Comparison of ENCODE assay signal across 11 cellular contexts in genomic region chr9:112299514-112299913, GRCh38. TPM values are rescaled to one million over a fixed set of nuclear protein-coding genes. Genes with fewer than 3 reads are reported as not detected.
DNase-seq lines count a peak whose midpoint lies in the region; ATAC-seq, FAIRE-seq and TF ChIP-seq lines count a peak whose summit lies in the region.
"Had no signal": no experiment of that assay in that cellular context is flagged by ENCODE, and none has a peak within 500 bp of the region (broad histone marks: within the 10 kb centered on the region; RNA-seq: fewer than 3 reads in every experiment).

No MANE protein-coding gene starts in this region.

- peak; percentile 22 to 61 for DNase-seq in A549 (ENCODE audit: low read depth in 1 of 2, low spot score in 1 of 2)
- DNase-seq in brain microvascular endothelial cell = peak; percentile 43
- DNase-seq in iris pigment epithelial cell (ENCODE audit: low read depth) = peak; percentile 82
- DNase-seq in amniotic stem cell (lab: John Stamatoyannopoulos, UW) = no peak
- no peak for DNase-seq in T-helper 9 cell
- no peak for DNase-seq in stimulated activated CD4-positive, alpha-beta T cell treated with anti-CD3 and anti-CD28 coated beads, Interleukin-2, amount 100 ng/mL, for 24 hours
- DNase-seq in inferior parietal cortex (ENCODE audit: extremely low spot score) = no peak
- DNase-seq: KG1, NCI-H510A treated with DMSO at 0.1 percent for 48 hours had no signal

- no peak overlapping the region for H3K4me3 ChIP-seq in A549
- no peak overlapping the region for H3K4me3 ChIP-seq in HEK293 (ENCODE audit: low read depth, low read length)
- no peak overlapping the region for H3K4me3 ChIP-seq in brain microvascular endothelial cell (ENCODE audit: low read depth, low read length)

- H3K36me3 ChIP-seq in HEK293 (ENCODE audit: control insufficient read depth in 2 of 2, insufficient read depth in 1 of 2, low read length in 2 of 2) = no peaks in the 10 kb centered on the region
- peaks cover 2% of the 10 kb centered on the region for H3K36me3 ChIP-seq in brain microvascular endothelial cell (replicated peaks)

- in situ Hi-C loops in brain microvascular endothelial cell (cut with HindIII; ENCODE audit: low pct_ligation_motif_present, low sequenced_read_pairs) = no loop called here

- TF ChIP-seq POLR2A in A549 (IDR thresholded peaks at IDR 0.05; ENCODE audit: low read length) = no peak

- H3K9me3 ChIP-seq in A549 = no peaks in the 10 kb centered on the region
- no peaks in the 10 kb centered on the region for H3K9me3 ChIP-seq in HEK293 (ENCODE audit: control insufficient read depth, insufficient read depth, low read depth, low read length)

- CTCF ChIA-PET in A549 (lab: Yijun Ruan, JAX) = interaction anchor here (1.4 kb wide), 1 partner anchor 81 kb away, joined by 3 read pairs; the partner anchor contains the start of gene HSDL2
- CTCF ChIA-PET in HEK293 (lab: Yijun Ruan, JAX) = interaction anchor here (0.7 to 0.8 kb wide), 2 partner anchors 79 to 1808 kb away, joined by 4 to 5 read pairs; no protein-coding TSS in a partner anchor

- TF ChIP-seq CTCF in A549 (IDR thresholded peaks at IDR 0.05) (no peak), HEK293 (tag by site-specific recombination; IDR thresholded peaks at IDR 0.05) (no peak), brain microvascular endothelial cell (IDR thresholded peaks at IDR 0.05; ENCODE audit: low read depth, low read length, missing control alignments) (no peak)

- H3K27ac ChIP-seq in A549 = peak overlapping the region; percentile 15 to 29; a peak in 3 of 6 replicates
- no peak overlapping the region for H3K27ac ChIP-seq in HEK293 (ENCODE audit: extremely low read depth, low read depth, low read length)
- peak overlapping the region; percentile 42 for H3K27ac ChIP-seq in brain microvascular endothelial cell
- H3K27ac ChIP-seq: C4-2B had no signal

- H3K27me3 ChIP-seq in brain microvascular endothelial cell (replicated peaks) = no peaks in the 10 kb centered on the region

- H3K4me1 ChIP-seq in A549 (peaks cover 25% of the 10 kb centered on the region), HEK293 (ENCODE audit: control insufficient read depth, insufficient read depth, low read length) (peaks cover 4% of the 10 kb centered on the region; the same call in 1 of the 2 replicates)

- H3K4me2 ChIP-seq in A549 = peak overlapping the region; percentile 53

- POLR2A ChIA-PET in A549 (lab: Yijun Ruan, JAX) = no interaction called here
- POLR2A ChIA-PET in HEK293 (lab: Yijun Ruan, JAX) = no interaction called here

- peak; percentile 73 to 78 for ATAC-seq in A549

- no peak for TF ChIP-seq EP300 in A549 (IDR thresholded peaks at IDR 0.05)

- TF ChIP-seq RAD21 in A549 (conservative IDR thresholded peaks at IDR 0.05 in 1 of 2, IDR thresholded peaks at IDR 0.05 in 1 of 2) = no peak

- FAIRE-seq in A549 (lab: Jason Lieb, UNC) = no peak

TF ChIP-seq in A549, 52 proteins besides CTCF, POLR2A, EP300 and RAD21:
- no peak for TF ChIP-seq HOXB5 (CRISPR knock-in tag; IDR thresholded peaks at IDR 0.05)
- no peak for TF ChIP-seq JUNB (IDR thresholded peaks at IDR 0.05)
- TF ChIP-seq HOXA7 (CRISPR knock-in tag; IDR thresholded peaks at IDR 0.05) = no peak
- TF ChIP-seq RFX5 (IDR thresholded peaks at IDR 0.05) = no peak
- no peak for TF ChIP-seq GATA3 (IDR thresholded peaks at IDR 0.05; ENCODE audit: borderline replicate concordance)
- TF ChIP-seq, protein P1, sequence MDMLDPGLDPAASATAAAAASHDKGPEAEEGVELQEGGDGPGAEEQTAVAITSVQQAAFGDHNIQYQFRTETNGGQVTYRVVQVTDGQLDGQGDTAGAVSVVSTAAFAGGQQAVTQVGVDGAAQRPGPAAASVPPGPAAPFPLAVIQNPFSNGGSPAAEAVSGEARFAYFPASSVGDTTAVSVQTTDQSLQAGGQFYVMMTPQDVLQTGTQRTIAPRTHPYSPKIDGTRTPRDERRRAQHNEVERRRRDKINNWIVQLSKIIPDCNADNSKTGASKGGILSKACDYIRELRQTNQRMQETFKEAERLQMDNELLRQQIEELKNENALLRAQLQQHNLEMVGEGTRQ (IDR thresholded peaks at IDR 0.05) = peak; percentile 67
- TF ChIP-seq MAFK (IDR thresholded peaks at IDR 0.05; ENCODE audit: partially characterized antibody) = no peak

TF ChIP-seq in HEK293, 187 proteins besides CTCF, POLR2A, EP300 and RAD21:
- TF ChIP-seq SCRT2 (tag by site-specific recombination; IDR thresholded peaks at IDR 0.05) (no peak), TSHZ1 (tag by site-specific recombination; IDR thresholded peaks at IDR 0.05; ENCODE audit: borderline replicate concordance) (no peak), ZNF623 (tag by site-specific recombination; IDR thresholded peaks at IDR 0.05) (no peak), ZEB2 (tag by site-specific recombination; IDR thresholded peaks at IDR 0.05) (no peak), ZNF354C (tag by site-specific recombination; IDR thresholded peaks at IDR 0.05; ENCODE audit: borderline replicate concordance, low read depth) (no peak), ZBTB21 (tag by site-specific recombination; IDR thresholded peaks at IDR 0.05) (no peak), ZNF529 (tag by site-specific recombination; IDR thresholded peaks at IDR 0.05; ENCODE audit: insufficient replicate concordance) (no peak), PRDM10 (tag by site-specific recombination; IDR thresholded peaks at IDR 0.05) (peak; percentile 16; the same call in 1 of the 2 replicates), ZNF785 (tag by site-specific recombination; IDR thresholded peaks at IDR 0.05) (no peak)

RNA-seq across cellular contexts. Expression of gene PTBP3, which starts 33.9 kb away (rescaled TPM):
- polyA plus RNA-seq in A549 (2011; rRNA removed) = 105 and 127 TPM in 2 replicates
- polyA plus RNA-seq in A549 (2012; cell fraction: cytosol; rRNA removed) = 15.0 and 23.1 TPM in 2 replicates
- 19.0 and 21.9 TPM in 2 replicates for polyA plus RNA-seq in A549 (2012; cell fraction: nucleus; rRNA removed)
- polyA plus RNA-seq in A549 (2017; fragmentation: RNase III; extraction: RNeasy Plus Mini Kit Qiagen cat#74134 plus additional on column Dnase treatment) = 40.0 to 55.7 TPM (median 49.9 TPM) in 3 replicates
- polyA minus RNA-seq in A549 (2011; rRNA and poly(A)+ RNA removed) = 210 and 235 TPM in 2 replicates

Comparison
In these comparisons a context has a peak if more than half of its experiments do, and no peak if none do; other contexts are left out.
1. DNase-seq: peak in A549 (2 of 2), brain microvascular endothelial cell (single experiment) and iris pigment epithelial cell (single experiment); none in amniotic stem cell (single experiment), T-helper 9 cell (single experiment), stimulated activated CD4-positive, alpha-beta T cell treated with anti-CD3 and anti-CD28 coated beads, Interleukin-2, amount 100 ng/mL, for 24 hours (0 of 2) and inferior parietal cortex (single experiment).